In the genomic region with DNA sequence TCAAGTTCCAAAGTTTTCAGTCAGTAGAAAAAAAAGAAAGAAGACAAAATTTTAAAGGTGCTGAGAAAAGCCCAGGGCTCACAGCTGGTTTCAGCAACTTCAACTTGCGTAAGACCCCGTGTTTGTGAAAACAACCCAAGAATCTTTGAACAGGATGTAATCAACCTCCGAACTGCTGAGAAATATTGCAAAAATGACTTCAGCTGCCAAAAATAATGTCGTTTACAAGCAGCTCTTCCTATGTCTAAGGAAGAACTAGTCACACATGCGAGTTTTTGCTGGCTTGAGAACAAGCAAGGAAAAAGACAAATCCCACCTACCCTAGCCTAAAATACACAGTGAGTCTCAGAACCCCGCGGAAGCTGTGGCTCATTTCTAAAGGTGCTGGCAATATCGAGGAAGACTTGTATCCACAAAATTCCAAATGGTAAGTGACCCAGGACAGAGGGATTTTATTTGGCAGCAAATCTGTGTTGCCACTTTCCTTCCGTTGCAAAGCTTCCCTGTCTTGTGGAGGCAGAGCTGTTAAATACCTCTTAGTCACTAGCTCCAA, we compare ENCODE assay signal across 12 cellular contexts. TPM values are rescaled to one million over a fixed set of nuclear protein-coding genes. Genes with fewer than 3 reads are reported as not detected.
DNase-seq lines count a peak whose midpoint lies in the region; ATAC-seq, FAIRE-seq and TF ChIP-seq lines count a peak whose summit lies in the region.
"Had no signal": no experiment of that assay in that cellular context is flagged by ENCODE, and none has a peak within 500 bp of the region (broad histone marks: within the 10 kb centered on the region; RNA-seq: fewer than 3 reads in every experiment).

No MANE protein-coding gene starts in this region.

- CTCF ChIA-PET in MCF 10A (lab: Yijun Ruan, JAX) = interaction anchor here (0.7 to 1.2 kb wide), 3 partner anchors 12 to 249 kb away, joined by 3 to 5 read pairs (median 3); no protein-coding TSS in a partner anchor
- CTCF ChIA-PET in activated CD8-positive, alpha-beta T cell treated with anti-CD3 and anti-CD28 coated beads, Interleukin-2, amount 10 ng/mL, durations not matched to agents 7 days and 5 days (lab: Charles Lee) = no interaction called here

- H3K27me3 Mint-ChIP-seq in HFFc6 (ENCODE audit: insufficient read depth) = no peaks in the 10 kb centered on the region; the same call in 1 of the 2 replicates
- H3K27me3 Mint-ChIP-seq in MCF 10A (ENCODE audit: insufficient read depth, unreplicated experiment) = no peaks in the 10 kb centered on the region
- no peaks in the 10 kb centered on the region for H3K27me3 Mint-ChIP-seq in natural killer cell treated with Interleukin-12 subunit alpha and Interleukin-12 subunit beta and Interleukin-15 and Interleukin-18, amount 100 ng/mL, for 72 hours
- H3K27me3 Mint-ChIP-seq in activated CD8-positive, alpha-beta T cell treated with anti-CD3 and anti-CD28 coated beads, Interleukin-2, amount 10 ng/mL, durations not matched to agents 7 days and 5 days (ENCODE audit: low read depth) = no peaks in the 10 kb centered on the region

- DNase-seq in HFFc6 (peak; percentile 55), MCF 10A (ENCODE audit: unreplicated experiment) (peak; percentile 88), kidney (no peak), stomach (no peak), GM19240 (ENCODE audit: insufficient read length, low spot score) (no peak), NCI-H1417 treated with DMSO at 0.1 percent for 48 hours (lab: John Stamatoyannopoulos, UW) (no peak)
- no peak for DNase-seq in natural killer cell treated with Interleukin-12 subunit alpha and Interleukin-12 subunit beta and Interleukin-15 and Interleukin-18, amount 100 ng/mL, for 72 hours (ENCODE audit: low spot score)
- DNase-seq in activated CD8-positive, alpha-beta T cell treated with anti-CD3 and anti-CD28 coated beads, Interleukin-2, amount 10 ng/mL, durations not matched to agents 7 days and 5 days = no peak
- DNase-seq: activated CD4-positive, CD25-positive, alpha-beta regulatory T cell; central memory CD4-positive, alpha-beta T cell; NCI-H1417; nephron progenitor cell had no signal

- H3K4me1 ChIP-seq in kidney (ENCODE audit: control insufficient read depth in 1 of 2, insufficient read depth in 1 of 2, low read depth in 1 of 2, low read length in 2 of 2) (no peaks in the 10 kb centered on the region), stomach (peaks cover 0 to 19% (median 0%) of the 10 kb centered on the region in 4 donors)

- TF ChIP-seq CTCF in HFFc6 (IDR thresholded peaks at IDR 0.05) (no peak), MCF 10A (IDR thresholded peaks at IDR 0.05; ENCODE audit: unreplicated experiment) (no peak), kidney (IDR thresholded peaks at IDR 0.05; ENCODE audit: borderline replicate concordance, extremely low read depth, insufficient read depth) (no peak), stomach (IDR thresholded peaks at IDR 0.05) (no peak)

- H3K36me3 Mint-ChIP-seq in HFFc6 (ENCODE audit: low read depth) (no peaks in the 10 kb centered on the region), MCF 10A (ENCODE audit: insufficient read depth, unreplicated experiment) (no peaks in the 10 kb centered on the region)
- no peaks in the 10 kb centered on the region for H3K36me3 Mint-ChIP-seq in natural killer cell treated with Interleukin-12 subunit alpha and Interleukin-12 subunit beta and Interleukin-15 and Interleukin-18, amount 100 ng/mL, for 72 hours
- H3K36me3 Mint-ChIP-seq in activated CD8-positive, alpha-beta T cell treated with anti-CD3 and anti-CD28 coated beads, Interleukin-2, amount 10 ng/mL, durations not matched to agents 7 days and 5 days (ENCODE audit: low read depth) = no peaks in the 10 kb centered on the region

- no peak for TF ChIP-seq POLR2A in stomach (IDR thresholded peaks at IDR 0.05)

- H3K4me3 Mint-ChIP-seq in HFFc6 = peak overlapping the region; percentile 84
- peak overlapping the region; percentile 60 for H3K4me3 Mint-ChIP-seq in MCF 10A (ENCODE audit: unreplicated experiment)
- H3K4me3 Mint-ChIP-seq in natural killer cell treated with Interleukin-12 subunit alpha and Interleukin-12 subunit beta and Interleukin-15 and Interleukin-18, amount 100 ng/mL, for 72 hours = no peak overlapping the region
- no peak overlapping the region for H3K4me3 Mint-ChIP-seq in activated CD8-positive, alpha-beta T cell treated with anti-CD3 and anti-CD28 coated beads, Interleukin-2, amount 10 ng/mL, durations not matched to agents 7 days and 5 days
- H3K4me3 Mint-ChIP-seq: nephron progenitor cell had no signal

- H3K27me3 ChIP-seq in stomach = no peaks in the 10 kb centered on the region

- no TSS peak for BruUV-seq in MCF 10A (replicated peaks; lab: Mats Ljungman, UMichigan)

- TF ChIP-seq EP300 in stomach (IDR thresholded peaks at IDR 0.05) = no peak

- FAIRE-seq in kidney (lab: Jason Lieb, UNC) = no peak

- H3K36me3 ChIP-seq in kidney (ENCODE audit: control insufficient read depth in 1 of 2, insufficient read depth in 2 of 2, low read length in 2 of 2) = no peaks in the 10 kb centered on the region
- H3K36me3 ChIP-seq in stomach = no peaks in the 10 kb centered on the region

- ATAC-seq in natural killer cell treated with Interleukin-12 subunit alpha and Interleukin-12 subunit beta and Interleukin-15 and Interleukin-18, amount 100 ng/mL, for 72 hours = no peak
- ATAC-seq in activated CD8-positive, alpha-beta T cell treated with anti-CD3 and anti-CD28 coated beads, Interleukin-2, amount 10 ng/mL, durations not matched to agents 7 days and 5 days = no peak

- H3K9me3 Mint-ChIP-seq in HFFc6 (no peaks in the 10 kb centered on the region), MCF 10A (ENCODE audit: unreplicated experiment) (peaks cover 6% of the 10 kb centered on the region)
- H3K9me3 Mint-ChIP-seq in natural killer cell treated with Interleukin-12 subunit alpha and Interleukin-12 subunit beta and Interleukin-15 and Interleukin-18, amount 100 ng/mL, for 72 hours = no peaks in the 10 kb centered on the region
- no peaks in the 10 kb centered on the region for H3K9me3 Mint-ChIP-seq in activated CD8-positive, alpha-beta T cell treated with anti-CD3 and anti-CD28 coated beads, Interleukin-2, amount 10 ng/mL, durations not matched to agents 7 days and 5 days (ENCODE audit: insufficient read depth)
- H3K9me3 Mint-ChIP-seq: nephron progenitor cell had no signal

- intact Hi-C loops in MCF 10A (cut with micrococcal nuclease) (no loop called here), kidney (cut with DNase I) (no loop called here), stomach (cut with DNase I; ENCODE audit: low total_unique reads) (no loop called here)

- H3K9me3 ChIP-seq in kidney (ENCODE audit: control insufficient read depth in 1 of 2, low read length in 2 of 2) = no peaks in the 10 kb centered on the region
- no peaks in the 10 kb centered on the region for H3K9me3 ChIP-seq in stomach

- peak overlapping the region in 1 of 2 donors; percentile 44 for H3K9ac ChIP-seq in kidney (ENCODE audit: low read length in 2 of 2)

- H3K4me3 ChIP-seq in kidney (ENCODE audit: low read length in 2 of 2) (peak overlapping the region; percentile 16 to 49), stomach (peak overlapping the region; percentile 15 to 40 (median 31))

- 35 to 47% (median 40%) methylated on average over 9 of the region's 9 CpGs for WGBS in stomach, 5 donors

- POLR2A ChIA-PET in MCF 10A (lab: Yijun Ruan, JAX) = interaction anchor here (0.8 to 1.0 kb wide), 3 partner anchors 10 to 598 kb away, joined by 3 to 4 read pairs (median 4); no protein-coding TSS in a partner anchor
- POLR2A ChIA-PET in activated CD8-positive, alpha-beta T cell treated with anti-CD3 and anti-CD28 coated beads, Interleukin-2, amount 10 ng/mL, durations not matched to agents 7 days and 5 days (lab: Charles Lee) = no interaction called here

- peak overlapping the region; percentile 79 for H3K27ac Mint-ChIP-seq in HFFc6
- H3K27ac Mint-ChIP-seq in MCF 10A (ENCODE audit: low read depth, unreplicated experiment) = peak overlapping the region; percentile 66
- no peak overlapping the region for H3K27ac Mint-ChIP-seq in natural killer cell treated with Interleukin-12 subunit alpha and Interleukin-12 subunit beta and Interleukin-15 and Interleukin-18, amount 100 ng/mL, for 72 hours
- H3K27ac Mint-ChIP-seq in activated CD8-positive, alpha-beta T cell treated with anti-CD3 and anti-CD28 coated beads, Interleukin-2, amount 10 ng/mL, durations not matched to agents 7 days and 5 days = no peak overlapping the region
- H3K27ac Mint-ChIP-seq: nephron progenitor cell had no signal

- H3K27ac ChIP-seq in kidney (ENCODE audit: low read depth in 2 of 2, low read length in 2 of 2) (peak overlapping the region; percentile 34 to 72), stomach (peak overlapping the region in 4 of 5 donors; percentile 60 to 76 (median 71))

- H3K4me1 Mint-ChIP-seq in HFFc6 (ENCODE audit: low read depth) (peaks cover 20% of the 10 kb centered on the region), MCF 10A (ENCODE audit: insufficient read depth, unreplicated experiment) (peaks cover 27% of the 10 kb centered on the region)
- H3K4me1 Mint-ChIP-seq in natural killer cell treated with Interleukin-12 subunit alpha and Interleukin-12 subunit beta and Interleukin-15 and Interleukin-18, amount 100 ng/mL, for 72 hours (ENCODE audit: low read depth in 2 of 2) = no peaks in the 10 kb centered on the region
- no peaks in the 10 kb centered on the region for H3K4me1 Mint-ChIP-seq in activated CD8-positive, alpha-beta T cell treated with anti-CD3 and anti-CD28 coated beads, Interleukin-2, amount 10 ng/mL, durations not matched to agents 7 days and 5 days (ENCODE audit: low read depth)
- H3K4me1 Mint-ChIP-seq: nephron progenitor cell had no signal

RNA-seq across cellular contexts. Expression of a gene that starts 59.8 kb away (rescaled TPM):
- total RNA-seq in HFFc6 (2021; fragmentation: NEBNext Ultra II Directional; extraction: Animal tissue kit (Norgen Biotek cat#: 25700)) = 10 to 100 TPM; 71.5 to 96.9 (median 92.2) TPM
- total RNA-seq in MCF 10A (2022) = 1.6 and 1.7 TPM in 2 replicates
- total RNA-seq in kidney = 33.9 TPM
- 12.9 TPM for polyA plus RNA-seq in kidney (ENCODE audit: insufficient read depth, low read depth, low replicate concordance)
- total RNA-seq in stomach = 100 to 1,000 TPM in 1 of 5 donors, 10 to 100 TPM in 4; 12.3 to 105 (median 21.4) TPM
- polyA plus RNA-seq in stomach = under 1 TPM; 0.31 to 0.75 (median 0.33) TPM
- not detected for total RNA-seq in natural killer cell treated with Interleukin-12 subunit alpha and Interleukin-12 subunit beta and Interleukin-15 and Interleukin-18, amount 100 ng/mL, for 72 hours
- under 1 TPM; 0.10 to 0.45 TPM for total RNA-seq in activated CD8-positive, alpha-beta T cell treated with anti-CD3 and anti-CD28 coated beads, Interleukin-2, amount 10 ng/mL, durations not matched to agents 7 days and 5 days

Comparison
In these comparisons a context has a peak if more than half of its experiments do, and no peak if none do; other contexts are left out.
1. DNase-seq: peak in HFFc6 (single experiment) and MCF 10A (single experiment); none in kidney (single experiment), stomach (single experiment), natural killer cell treated with Interleukin-12 subunit alpha and Interleukin-12 subunit beta and Interleukin-15 and Interleukin-18, amount 100 ng/mL, for 72 hours (single experiment), GM19240 (single experiment), NCI-H1417 treated with DMSO at 0.1 percent for 48 hours (single experiment) and activated CD8-positive, alpha-beta T cell treated with anti-CD3 and anti-CD28 coated beads, Interleukin-2, amount 10 ng/mL, durations not matched to agents 7 days and 5 days (single experiment).
2. H3K27ac Mint-ChIP-seq: peak in HFFc6 (single experiment) and MCF 10A (single experiment); none in natural killer cell treated with Interleukin-12 subunit alpha and Interleukin-12 subunit beta and Interleukin-15 and Interleukin-18, amount 100 ng/mL, for 72 hours (0 of 2) and activated CD8-positive, alpha-beta T cell treated with anti-CD3 and anti-CD28 coated beads, Interleukin-2, amount 10 ng/mL, durations not matched to agents 7 days and 5 days (single experiment).
3. H3K4me3 Mint-ChIP-seq: peak in HFFc6 (single experiment) and MCF 10A (single experiment); none in natural killer cell treated with Interleukin-12 subunit alpha and Interleukin-12 subunit beta and Interleukin-15 and Interleukin-18, amount 100 ng/mL, for 72 hours (single experiment) and activated CD8-positive, alpha-beta T cell treated with anti-CD3 and anti-CD28 coated beads, Interleukin-2, amount 10 ng/mL, durations not matched to agents 7 days and 5 days (single experiment).